Comparison of ENCODE assay signal across 1 cellular context in genomic region chr3:171821778-171822358, GRCh38.
A peak's percentile ranks its signal among the peaks of the same experiment; 100 is the strongest.
TF ChIP-seq lines count a peak whose summit lies in the region.

No MANE protein-coding gene starts in this region.

TF ChIP-seq in GM12878, 131 proteins besides CTCF, POLR2A, EP300 and RAD21:
- no peak for TF ChIP-seq SIX5 (IDR thresholded peaks at IDR 0.05; ENCODE audit: low read depth, low read length, severe bottlenecking)
- TF ChIP-seq, protein P1, sequence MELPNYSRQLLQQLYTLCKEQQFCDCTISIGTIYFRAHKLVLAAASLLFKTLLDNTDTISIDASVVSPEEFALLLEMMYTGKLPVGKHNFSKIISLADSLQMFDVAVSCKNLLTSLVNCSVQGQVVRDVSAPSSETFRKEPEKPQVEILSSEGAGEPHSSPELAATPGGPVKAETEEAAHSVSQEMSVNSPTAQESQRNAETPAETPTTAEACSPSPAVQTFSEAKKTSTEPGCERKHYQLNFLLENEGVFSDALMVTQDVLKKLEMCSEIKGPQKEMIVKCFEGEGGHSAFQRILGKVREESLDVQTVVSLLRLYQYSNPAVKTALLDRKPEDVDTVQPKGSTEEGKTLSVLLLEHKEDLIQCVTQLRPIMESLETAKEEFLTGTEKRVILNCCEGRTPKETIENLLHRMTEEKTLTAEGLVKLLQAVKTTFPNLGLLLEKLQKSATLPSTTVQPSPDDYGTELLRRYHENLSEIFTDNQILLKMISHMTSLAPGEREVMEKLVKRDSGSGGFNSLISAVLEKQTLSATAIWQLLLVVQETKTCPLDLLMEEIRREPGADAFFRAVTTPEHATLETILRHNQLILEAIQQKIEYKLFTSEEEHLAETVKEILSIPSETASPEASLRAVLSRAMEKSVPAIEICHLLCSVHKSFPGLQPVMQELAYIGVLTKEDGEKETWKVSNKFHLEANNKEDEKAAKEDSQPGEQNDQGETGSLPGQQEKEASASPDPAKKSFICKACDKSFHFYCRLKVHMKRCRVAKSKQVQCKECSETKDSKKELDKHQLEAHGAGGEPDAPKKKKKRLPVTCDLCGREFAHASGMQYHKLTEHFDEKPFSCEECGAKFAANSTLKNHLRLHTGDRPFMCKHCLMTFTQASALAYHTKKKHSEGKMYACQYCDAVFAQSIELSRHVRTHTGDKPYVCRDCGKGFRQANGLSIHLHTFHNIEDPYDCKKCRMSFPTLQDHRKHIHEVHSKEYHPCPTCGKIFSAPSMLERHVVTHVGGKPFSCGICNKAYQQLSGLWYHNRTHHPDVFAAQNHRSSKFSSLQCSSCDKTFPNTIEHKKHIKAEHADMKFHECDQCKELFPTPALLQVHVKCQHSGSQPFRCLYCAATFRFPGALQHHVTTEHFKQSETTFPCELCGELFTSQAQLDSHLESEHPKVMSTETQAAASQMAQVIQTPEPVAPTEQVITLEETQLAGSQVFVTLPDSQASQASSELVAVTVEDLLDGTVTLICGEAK (IDR thresholded peaks at IDR 0.05; ENCODE audit: borderline replicate concordance), result peak; percentile 35; the same call in 1 of the 2 replicates
